In genomic region chr2:70685771-70686171, GRCh38 we compare ENCODE assay signal across 15 cellular contexts.
DNase-seq lines count a peak whose midpoint lies in the region; ATAC-seq, FAIRE-seq and TF ChIP-seq lines count a peak whose summit lies in the region.
"Had no signal": no experiment of that assay in that cellular context is flagged by ENCODE, and none has a peak within 500 bp of the region (broad histone marks: within the 10 kb centered on the region; RNA-seq: fewer than 3 reads in every experiment).

No MANE protein-coding gene starts in this region.

- CTCF ChIA-PET in K562 (lab: Yijun Ruan, JAX; ENCODE audit: low intra/inter-chr PET ratio) = interaction anchor here (0.6 to 3.9 kb wide), 2 partner anchors 82 to 258 kb away, joined by 3 to 32 read pairs; partner anchors contain the start of gene ADD2

- no TSS peak for BruUV-seq in K562 (replicated peaks; lab: Mats Ljungman, UMichigan)

- ATAC-seq in K562 (peak; percentile 7; the same call in 1 of the 3 replicates), GM21619 (IDR thresholded peaks at IDR 0.05; ENCODE audit: unreplicated experiment) (no peak)
- ATAC-seq: activated T-cell treated with anti-CD3 and anti-CD28 coated beads, Interleukin-2, amount 50 U/mL, for 4 hours; stimulated activated naive CD8-positive, alpha-beta T cell treated with anti-CD3 and anti-CD28 coated beads, Interleukin-15, amount 100 ng/mL, for 72 hours had no signal

- H3K27ac ChIP-seq in K562 (ENCODE audit: extremely low read depth, low read depth, low read length) = peak overlapping the region; percentile 95; the same call in 1 of the 3 replicates
- H3K27ac ChIP-seq: parathyroid adenoma had no signal

- no peaks in the 10 kb centered on the region for H3K9me1 ChIP-seq in K562 (ENCODE audit: control insufficient read depth, insufficient read depth, low read length)

- 49% methylated on average over 2 of the region's 6 CpGs for WGBS in K562 (ENCODE audit: insufficient coverage, low coverage, missing lambda C conversion rate)

- no peaks in the 10 kb centered on the region for H3K9me3 ChIP-seq in K562 (replicated peaks; ENCODE audit: control insufficient read depth, insufficient read depth, low read depth, low read length)

- no peaks in the 10 kb centered on the region for H3K27me3 Mint-ChIP-seq in T-helper 2 cell treated with Interferon-gamma antibody and Interleukin-4, amounts not matched to agents 5 μg/mL and 100 μg/mL, for 36 hours (ENCODE audit: low read depth)
- H3K27me3 Mint-ChIP-seq: stimulated activated naive CD8-positive, alpha-beta T cell treated with anti-CD3 and anti-CD28 coated beads, Interleukin-15, amount 100 ng/mL, for 72 hours had no signal

- no peak overlapping the region for H2AFZ ChIP-seq in K562 (ENCODE audit: low read depth, low read length)
- H2AFZ ChIP-seq: parathyroid adenoma had no signal

- POLR2A ChIA-PET in K562 (lab: Yijun Ruan, JAX) = interaction anchor here (0.6 to 1.9 kb wide), 9 partner anchors 11 to 1308 kb away, joined by 3 to 9 read pairs (median 4); partner anchors contain the start of gene ADD2

- no peak for TF ChIP-seq CTCF in K562 (IDR thresholded peaks at IDR 0.05 in 2 of 3, conservative IDR thresholded peaks at IDR 0.05 in 1 of 3; ENCODE audit: insufficient read depth in 2 of 3, low read depth in 1 of 3, low read length in 3 of 3)

- no peaks in the 10 kb centered on the region for H4K20me1 ChIP-seq in K562 (replicated peaks; ENCODE audit: control insufficient read depth, insufficient read depth, low read length)

- no peaks in the 10 kb centered on the region for H3K27me3 ChIP-seq in K562 (ENCODE audit: control insufficient read depth in 2 of 2, insufficient read depth in 2 of 2, low read length in 2 of 2)

- no peaks in the 10 kb centered on the region for H3K79me2 ChIP-seq in K562 (ENCODE audit: control insufficient read depth, insufficient read depth, low read length)
- H3K79me2 ChIP-seq: parathyroid adenoma had no signal

- H3K9ac ChIP-seq in K562 (ENCODE audit: insufficient read depth in 1 of 2, low read depth in 2 of 2, low read length in 2 of 2) = peak overlapping the region; percentile 18 to 27; a peak in 1 of 4 replicates
- H3K9ac ChIP-seq: parathyroid adenoma had no signal

- H3K4me3 Mint-ChIP-seq in T-helper 2 cell treated with Interferon-gamma antibody and Interleukin-4, amounts not matched to agents 5 μg/mL and 100 μg/mL, for 36 hours = no peak overlapping the region
- H3K4me3 Mint-ChIP-seq: activated T-cell treated with anti-CD3 and anti-CD28 coated beads, Interleukin-2, amount 50 U/mL, for 4 hours; stimulated activated naive CD8-positive, alpha-beta T cell treated with anti-CD3 and anti-CD28 coated beads, Interleukin-15, amount 100 ng/mL, for 72 hours had no signal

- H3K4me2 ChIP-seq in K562 (ENCODE audit: insufficient read depth, low read length) = no peak overlapping the region

- TF ChIP-seq RAD21 in K562 (CRISPR knock-in tag; conservative IDR thresholded peaks at IDR 0.05 in 1 of 2, IDR thresholded peaks at IDR 0.05 in 1 of 2) = no peak

- in situ Hi-C loops in G401 (cut with HindIII; ENCODE audit: low sequenced_read_pairs) (no loop called here), K562 (cut with MboI) (loop anchor here (5.0 kb wide), 1 partner anchor 97 kb away; no protein-coding TSS in a partner anchor)

- DNase-seq in G401 (ENCODE audit: low spot score) = peak; percentile 99
- DNase-seq in NCI-H1694 (lab: John Stamatoyannopoulos, UW) = peak; percentile 81
- DNase-seq in K562 (ENCODE audit: extremely low read depth in 1 of 4, low spot score in 3 of 4) = peak; percentile 36 to 59 (median 41)
- peak; percentile 29 for DNase-seq in posterior vena cava (ENCODE audit: low spot score)
- no peak for DNase-seq in GM19238 (ENCODE audit: insufficient read length, low spot score)
- DNase-seq in T-helper 2 cell treated with Interferon-gamma antibody and Interleukin-4, amounts not matched to agents 5 μg/mL and 100 μg/mL, for 36 hours (ENCODE audit: low spot score) = no peak
- DNase-seq: activated CD4-positive, CD25-positive, alpha-beta regulatory T cell; activated T-cell treated with anti-CD3 and anti-CD28 coated beads, Interleukin-2, amount 50 U/mL, for 4 hours; mesenchymal stem cell; NCI-H226; SHP77; stimulated activated naive CD8-positive, alpha-beta T cell treated with anti-CD3 and anti-CD28 coated beads, Interleukin-15, amount 100 ng/mL, for 72 hours had no signal

- peaks cover 29 to 34% of the 10 kb centered on the region in 2 experiments for H3K4me1 ChIP-seq in K562 (replicated peaks in 1 of 2; ENCODE audit: control insufficient read depth in 2 of 2, insufficient read depth in 2 of 2, low read length in 2 of 2)
- H3K4me1 ChIP-seq: parathyroid adenoma had no signal

- FAIRE-seq in K562 (lab: Jason Lieb, UNC) = peak; percentile 15
- FAIRE-seq: endothelial cell of umbilical vein had no signal

- no peaks in the 10 kb centered on the region for H3K9me3 Mint-ChIP-seq in T-helper 2 cell treated with Interferon-gamma antibody and Interleukin-4, amounts not matched to agents 5 μg/mL and 100 μg/mL, for 36 hours
- H3K9me3 Mint-ChIP-seq: activated T-cell treated with anti-CD3 and anti-CD28 coated beads, Interleukin-2, amount 50 U/mL, for 4 hours; stimulated activated naive CD8-positive, alpha-beta T cell treated with anti-CD3 and anti-CD28 coated beads, Interleukin-15, amount 100 ng/mL, for 72 hours had no signal

- no peak overlapping the region for H3K27ac Mint-ChIP-seq in T-helper 2 cell treated with Interferon-gamma antibody and Interleukin-4, amounts not matched to agents 5 μg/mL and 100 μg/mL, for 36 hours

- TF ChIP-seq EP300 in K562 (IDR thresholded peaks at IDR 0.05; ENCODE audit: low read length) = no peak

- no peak for TF ChIP-seq POLR2A in K562 (conservative IDR thresholded peaks at IDR 0.05)

- intact Hi-C loops in K562 (cut with micrococcal nuclease) (loop anchor here (1.0 to 5.0 kb wide), 2 partner anchors 67 to 100 kb away; no protein-coding TSS in a partner anchor), posterior vena cava (cut with DNase I) (no loop called here)

- no peaks in the 10 kb centered on the region for H3K4me1 Mint-ChIP-seq in T-helper 2 cell treated with Interferon-gamma antibody and Interleukin-4, amounts not matched to agents 5 μg/mL and 100 μg/mL, for 36 hours (ENCODE audit: low read depth)

- H3K36me3 Mint-ChIP-seq in T-helper 2 cell treated with Interferon-gamma antibody and Interleukin-4, amounts not matched to agents 5 μg/mL and 100 μg/mL, for 36 hours (ENCODE audit: low read depth) = no peaks in the 10 kb centered on the region

- H3K36me3 ChIP-seq in K562 (ENCODE audit: control insufficient read depth, insufficient read depth, low read length) = peaks cover 65% of the 10 kb centered on the region

- H3K4me3 ChIP-seq in K562 = no peak overlapping the region

TF ChIP-seq in K562, 482 proteins besides CTCF, POLR2A, EP300 and RAD21 (continues in another document):
- no peak for TF ChIP-seq CAMTA2 (CRISPR knock-in tag; conservative IDR thresholded peaks at IDR 0.05)
- TF ChIP-seq HMBOX1 (IDR thresholded peaks at IDR 0.05) = no peak
- 0 out of 4 replicates have a peak, but pooled peaks of 1 of the 2 experiments have one; percentile 63 for TF ChIP-seq RCOR1 (IDR thresholded peaks at IDR 0.05; ENCODE audit: borderline replicate concordance in 1 of 2, low read depth in 2 of 2, low read length in 2 of 2)
- TF ChIP-seq RFX1 (IDR thresholded peaks at IDR 0.05) = peak; percentile 83
- no peak for TF ChIP-seq ZBTB34 (CRISPR knock-in tag; IDR thresholded peaks at IDR 0.05)
- no peak for TF ChIP-seq CLOCK (CRISPR knock-in tag; IDR thresholded peaks at IDR 0.05; ENCODE audit: borderline replicate concordance)
- no peak for TF ChIP-seq ZSCAN29 (IDR thresholded peaks at IDR 0.05)
- TF ChIP-seq CC2D1A (IDR thresholded peaks at IDR 0.05) = no peak
- no peak for TF ChIP-seq NCOA4 (IDR thresholded peaks at IDR 0.05; ENCODE audit: partially characterized antibody)

Comparison
In these comparisons a context has a peak if more than half of its experiments do, and no peak if none do; other contexts are left out.
1. DNase-seq: peak in G401 (single experiment), NCI-H1694 (single experiment), K562 (4 of 4) and posterior vena cava (single experiment); none in GM19238 (single experiment) and T-helper 2 cell treated with Interferon-gamma antibody and Interleukin-4, amounts not matched to agents 5 μg/mL and 100 μg/mL, for 36 hours (single experiment).